12 cellular contexts compared by ENCODE assay signal in genomic region chr5:158874343-158874742, GRCh38.
DNase-seq lines count a peak whose midpoint lies in the region; ATAC-seq and TF ChIP-seq lines count a peak whose summit lies in the region.
"Had no signal": no experiment of that assay in that cellular context is flagged by ENCODE, and none has a peak within 500 bp of the region (broad histone marks: within the 10 kb centered on the region; RNA-seq: fewer than 3 reads in every experiment).

No MANE protein-coding gene starts in this region.

- in situ Hi-C loops in GM13976 (cut with MboI; ENCODE audit: low sequenced_read_pairs, unreplicated experiment), result no loop called here

- H2BK15ac ChIP-seq in mesenchymal stem cell (ENCODE audit: low read depth, poor library complexity, severe bottlenecking), result no peak overlapping the region

- H3K14ac ChIP-seq in mesenchymal stem cell (ENCODE audit: low read length in 2 of 2), result no peak overlapping the region

- no peaks in the 10 kb centered on the region for H3K36me3 ChIP-seq in CD4-positive, alpha-beta memory T cell (ENCODE audit: insufficient read depth, low read length)
- peaks cover 0 to 2% of the 10 kb centered on the region in 2 experiments for H3K36me3 ChIP-seq in mesenchymal stem cell (ENCODE audit: control insufficient read depth in 1 of 2, insufficient read depth in 2 of 2, low read depth in 1 of 2, low read length in 2 of 2)
- H3K36me3 ChIP-seq: tibial nerve had no signal

- no peaks in the 10 kb centered on the region for H3K79me1 ChIP-seq in mesenchymal stem cell (replicated peaks; ENCODE audit: low read length, poor library complexity, severe bottlenecking)

- H2BK5ac ChIP-seq in mesenchymal stem cell (ENCODE audit: low read depth, low read length, poor library complexity, severe bottlenecking), result no peak overlapping the region

- no peak overlapping the region for H3K18ac ChIP-seq in mesenchymal stem cell (ENCODE audit: low read depth in 1 of 2, low read length in 2 of 2)

- peaks cover 4 to 8% of the 10 kb centered on the region in 2 donors for H3K27me3 Mint-ChIP-seq in CD4-positive, alpha-beta memory T cell

- H3K9ac ChIP-seq in mesenchymal stem cell (ENCODE audit: low read length), result peak overlapping the region; percentile 78

- no peaks in the 10 kb centered on the region for H3K36me3 Mint-ChIP-seq in CD4-positive, alpha-beta memory T cell

- H2BK120ac ChIP-seq in mesenchymal stem cell (ENCODE audit: low read depth, low read length), result no peak overlapping the region

- no peak for DNase-seq in CD4-positive, alpha-beta memory T cell
- DNase-seq in GM13976 (ENCODE audit: low spot score) (peak; percentile 13), mesenchymal stem cell (no peak), epidermal melanocyte (ENCODE audit: insufficient read length, low spot score) (no peak), D341Med (ENCODE audit: low spot score) (no peak)
- DNase-seq: activated CD4-positive, alpha-beta T cell treated with anti-CD3 and anti-CD28 coated beads, Interleukin-2, amount 50 U/mL, for 4 hours; hypothalamus; NCI-H2029 treated with DMSO at 0.1 percent for 48 hours; NCI-H748 treated with DMSO at 0.1 percent for 48 hours had no signal

- POLR2A ChIA-PET in CD4-positive, alpha-beta memory T cell (lab: Charles Lee; ENCODE audit: partially characterized antibody), result no interaction called here

- H3K27ac ChIP-seq in CD4-positive, alpha-beta memory T cell (ENCODE audit: low read depth, low read length), result no peak overlapping the region
- no peak overlapping the region for H3K27ac ChIP-seq in mesenchymal stem cell (ENCODE audit: low read length, poor library complexity, severe bottlenecking)

- H3K4me1 ChIP-seq in CD4-positive, alpha-beta memory T cell (ENCODE audit: insufficient read depth, low read length), result peaks cover 13% of the 10 kb centered on the region
- H3K4me1 ChIP-seq in mesenchymal stem cell (ENCODE audit: control insufficient read depth, insufficient read depth, low read depth, low read length), result no peaks in the 10 kb centered on the region

- no peaks in the 10 kb centered on the region for H3K9me3 ChIP-seq in CD4-positive, alpha-beta memory T cell (ENCODE audit: control insufficient read depth in 1 of 2, low read length in 2 of 2)
- no peaks in the 10 kb centered on the region for H3K9me3 ChIP-seq in mesenchymal stem cell (ENCODE audit: control insufficient read depth, low read length)
- H3K9me3 ChIP-seq: tibial nerve had no signal

- no peak for TF ChIP-seq CTCF in GM13976 (IDR thresholded peaks at IDR 0.05; ENCODE audit: borderline replicate concordance, control extremely low read depth, extremely low read depth, insufficient read depth, missing control alignments)

- no peak overlapping the region for H3K4me2 ChIP-seq in mesenchymal stem cell (ENCODE audit: low read length, poor library complexity, severe bottlenecking)

- H2BK12ac ChIP-seq in mesenchymal stem cell (ENCODE audit: low read length in 2 of 2), result no peak overlapping the region

- peaks cover 0 to 1% (median 0%) of the 10 kb centered on the region in 8 donors for H3K9me3 Mint-ChIP-seq in CD4-positive, alpha-beta memory T cell

- no peak overlapping the region for H2AK5ac ChIP-seq in mesenchymal stem cell (ENCODE audit: low read length, severe bottlenecking)

- no peak overlapping the region for H4K8ac ChIP-seq in mesenchymal stem cell (ENCODE audit: low read length)

- CTCF ChIA-PET in CD4-positive, alpha-beta memory T cell (lab: Charles Lee; ENCODE audit: partially characterized antibody), result interaction anchor here (1.1 kb wide), 1 partner anchor 61 kb away, joined by 3 read pairs; no protein-coding TSS in a partner anchor

- H4K91ac ChIP-seq in mesenchymal stem cell (ENCODE audit: low read length), result no peak overlapping the region

- H2AFZ ChIP-seq in mesenchymal stem cell (ENCODE audit: low read depth, low read length), result no peak overlapping the region

- ATAC-seq in HG03460 (IDR thresholded peaks at IDR 0.05; ENCODE audit: unreplicated experiment), result peak; percentile 30
- ATAC-seq in HG02885 (IDR thresholded peaks at IDR 0.05; ENCODE audit: poor library complexity, unreplicated experiment), result no peak

- H3K27me3 ChIP-seq in CD4-positive, alpha-beta memory T cell (ENCODE audit: insufficient read depth, low read length), result no peaks in the 10 kb centered on the region
- no peaks in the 10 kb centered on the region for H3K27me3 ChIP-seq in mesenchymal stem cell (ENCODE audit: control insufficient read depth in 1 of 2, insufficient read depth in 1 of 2, low read length in 2 of 2)
- H3K27me3 ChIP-seq: tibial nerve had no signal

- peak overlapping the region in 7 of 8 donors; percentile 4 to 95 (median 58) for H3K4me3 Mint-ChIP-seq in CD4-positive, alpha-beta memory T cell

- no peak overlapping the region for H3K4me3 ChIP-seq in CD4-positive, alpha-beta memory T cell (ENCODE audit: low read length in 2 of 2)
- H3K4me3 ChIP-seq in mesenchymal stem cell (ENCODE audit: insufficient read depth in 1 of 2, low read depth in 1 of 2, low read length in 2 of 2), result no peak overlapping the region

- intact Hi-C loops in CD4-positive, alpha-beta memory T cell (cut with micrococcal nuclease), result no loop called here

- no peak overlapping the region for H3K4ac ChIP-seq in mesenchymal stem cell (ENCODE audit: low read depth in 1 of 2, low read length in 2 of 2)

- peaks cover 14 to 24% (median 19%) of the 10 kb centered on the region in 4 donors for H3K4me1 Mint-ChIP-seq in CD4-positive, alpha-beta memory T cell

- H3K27ac Mint-ChIP-seq in CD4-positive, alpha-beta memory T cell, result peak overlapping the region in 2 of 7 donors; percentile 13 to 52

- WGBS in mesenchymal stem cell, result 91% methylated on average over 4 of the region's 5 CpGs

- no peak overlapping the region for H3K23ac ChIP-seq in mesenchymal stem cell (ENCODE audit: low read length in 2 of 2)
